In the genomic region with DNA sequence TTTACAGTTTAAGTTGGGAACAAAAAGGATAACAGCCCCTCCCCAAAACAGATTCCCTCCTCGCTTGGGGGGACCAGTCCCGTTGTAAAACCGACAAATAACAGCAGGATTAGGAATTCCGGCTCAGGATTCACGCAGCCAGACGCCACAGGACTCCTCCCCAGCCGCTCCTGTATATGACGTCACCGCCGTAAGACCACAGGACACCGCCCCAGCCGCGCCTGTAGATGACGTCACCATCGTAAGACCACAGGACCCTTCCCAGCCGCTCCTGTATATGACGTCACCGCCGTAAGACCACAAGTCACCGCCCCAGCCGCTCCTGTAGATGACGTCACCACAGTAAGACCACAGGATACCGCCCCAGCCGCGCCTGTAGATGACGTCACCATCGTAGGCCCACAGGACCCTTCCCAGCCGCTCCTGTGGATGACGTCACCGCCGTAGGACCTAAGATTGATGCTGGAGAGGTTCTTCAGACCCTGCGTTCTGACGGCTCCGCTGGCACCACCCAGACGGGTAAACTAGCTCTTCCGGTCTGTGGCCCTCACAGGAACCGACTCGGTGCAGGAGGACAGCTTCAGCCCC, we compare ENCODE assay signal across 8 cellular contexts. TPM values are rescaled to one million over a fixed set of nuclear protein-coding genes. Genes with fewer than 3 reads are reported as not detected.
A peak's percentile ranks its signal among the peaks of the same experiment; 100 is the strongest.
DNase-seq lines count a peak whose midpoint lies in the region; ATAC-seq and TF ChIP-seq lines count a peak whose summit lies in the region.

No MANE protein-coding gene starts in this region.

- DNase-seq in AG09319 (ENCODE audit: extremely low read depth, low read depth): peak; percentile 24
- DNase-seq in LoVo (ENCODE audit: low spot score): peak; percentile 92
- DNase-seq in T-cell: peak in 33 of 34 experiments; percentile 35 to 84 (median 67)
- no peak for DNase-seq in mammary epithelial cell
- DNase-seq in kidney epithelial cell (ENCODE audit: low read depth): peak; percentile 48
- peak; percentile 22 for DNase-seq in stimulated activated CD8-positive, alpha-beta memory T cell treated with anti-CD3 and anti-CD28 coated beads, Interleukin-12 subunit alpha, Interleukin-12 subunit beta, amount 100 ng/mL, for 1 hour (ENCODE audit: low read depth)

- no peaks in the 10 kb centered on the region for H3K36me3 Mint-ChIP-seq in T-cell

- no peaks in the 10 kb centered on the region for H3K36me3 ChIP-seq in mammary epithelial cell (ENCODE audit: insufficient read depth, low read length)
- no peaks in the 10 kb centered on the region for H3K36me3 ChIP-seq in kidney epithelial cell (ENCODE audit: control insufficient read depth, insufficient read depth, low read length)

- peak overlapping the region; percentile 100 for H3K27ac Mint-ChIP-seq in T-cell

- H2AFZ ChIP-seq in mammary epithelial cell (ENCODE audit: low read depth, low read length): peak overlapping the region; percentile 70

- peaks cover 3% of the 10 kb centered on the region for H3K4me1 ChIP-seq in mammary epithelial cell (ENCODE audit: insufficient read depth, low read length)

- no peaks in the 10 kb centered on the region for H4K20me1 ChIP-seq in mammary epithelial cell (ENCODE audit: insufficient read depth, low read length)

- intact Hi-C loops in mammary epithelial cell (cut with micrococcal nuclease): no loop called here

- H3K27me3 ChIP-seq in mammary epithelial cell (ENCODE audit: insufficient read depth, low read length) (no peaks in the 10 kb centered on the region), kidney epithelial cell (ENCODE audit: control insufficient read depth, insufficient read depth, low read length) (peaks cover 13% of the 10 kb centered on the region)

- 50% methylated on average over 27 of the region's 38 CpGs for WGBS in mammary epithelial cell (ENCODE audit: low coverage, missing lambda C conversion rate)

- dilution Hi-C loops in mammary epithelial cell (cut with HindIII; ENCODE audit: low sequenced_read_pairs): loop anchor here (10.0 kb wide), 1 partner anchor 81 kb away; no protein-coding TSS in a partner anchor

- H3K4me1 Mint-ChIP-seq in T-cell: peaks cover 56 to 61% (median 59%) of the 10 kb centered on the region in 3 donors

- POLR2A ChIA-PET in T-cell (lab: Charles Lee): no interaction called here

- peak overlapping the region; percentile 39 for H3K9ac ChIP-seq in mammary epithelial cell (ENCODE audit: insufficient read depth, low read length)

- peak overlapping the region; percentile 81 for H3K4me2 ChIP-seq in mammary epithelial cell (ENCODE audit: insufficient read depth, low read depth, low read length)

- CTCF ChIA-PET in T-cell (lab: Charles Lee): interaction anchor here in 1 of 2 donors (0.6 kb wide), 1 partner anchor 40 kb away, joined by 3 read pairs; no protein-coding TSS in a partner anchor
- CTCF ChIA-PET in mammary epithelial cell (lab: Charles Lee; ENCODE audit: low non-redundant PET): no interaction called here

- no peaks in the 10 kb centered on the region for H3K9me3 ChIP-seq in mammary epithelial cell (replicated peaks; ENCODE audit: insufficient read depth, low read length)

- BruUV-seq in mammary epithelial cell (replicated peaks; lab: Mats Ljungman, UMichigan): no TSS peak

- no peaks in the 10 kb centered on the region for H3K27me3 Mint-ChIP-seq in T-cell

- peak overlapping the region; percentile 30 for H3K27ac ChIP-seq in mammary epithelial cell (ENCODE audit: insufficient read depth, low read depth, low read length)

- TF ChIP-seq CTCF in AG09319 (IDR thresholded peaks at IDR 0.05; ENCODE audit: low read depth, low read length) (no peak), mammary epithelial cell (conservative IDR thresholded peaks at IDR 0.05 in 1 of 2, IDR thresholded peaks at IDR 0.05 in 1 of 2; ENCODE audit: extremely low read depth in 1 of 2, insufficient read depth in 1 of 2, low read depth in 1 of 2, low read length in 2 of 2) (no peak), kidney epithelial cell (IDR thresholded peaks at IDR 0.05; ENCODE audit: insufficient read depth, low read length, poor library complexity, severe bottlenecking) (no peak)

- H3K4me3 ChIP-seq in mammary epithelial cell (replicated peaks in 1 of 3; ENCODE audit: insufficient read depth in 1 of 3, low read depth in 2 of 3, low read length in 3 of 3): peak overlapping the region; percentile 4 to 45 (median 38)
- peak overlapping the region; percentile 33 for H3K4me3 ChIP-seq in kidney epithelial cell (ENCODE audit: low read depth, low read length)

- H3K4me3 Mint-ChIP-seq in T-cell: peak overlapping the region; percentile 80 to 93 (median 86)

- no peaks in the 10 kb centered on the region for H3K9me3 Mint-ChIP-seq in T-cell

- in situ Hi-C loops in mammary epithelial cell (cut with MboI; ENCODE audit: low sequenced_read_pairs in 2 of 2): no loop called here

- H3K79me2 ChIP-seq in mammary epithelial cell (ENCODE audit: insufficient read depth, low read length): no peaks in the 10 kb centered on the region

- ATAC-seq in T-cell (replicated peaks in 1 of 4) (peak in 2 of 4 experiments; percentile 5 to 62), GM19455 (IDR thresholded peaks at IDR 0.05; ENCODE audit: unreplicated experiment) (no peak), HG03571 (IDR thresholded peaks at IDR 0.05; ENCODE audit: unreplicated experiment) (no peak)

RNA-seq across cellular contexts. Expression of gene FBRSL1, which starts 44.0 kb away (rescaled TPM):
- total RNA-seq in T-cell (100 to 1,000 TPM in 2 of 5 donors, 10 to 100 TPM in 3; 82.1 to 114 (median 99.3) TPM), mammary epithelial cell (10 to 100 TPM; 28.8 to 58.6 TPM), kidney epithelial cell (22.9 and 40.0 TPM in 2 replicates)
- 17.2 TPM for polyA plus RNA-seq in mammary epithelial cell
- polyA minus RNA-seq in mammary epithelial cell: 1.6 TPM
